In genomic region chr19:47021536-47022139, GRCh38 we compare ENCODE assay signal across 10 cellular contexts. TPM values are rescaled to one million over a fixed set of nuclear protein-coding genes. Genes with fewer than 3 reads are reported as not detected.
DNase-seq lines count a peak whose midpoint lies in the region; ATAC-seq, FAIRE-seq and TF ChIP-seq lines count a peak whose summit lies in the region.
"Had no signal": no experiment of that assay in that cellular context is flagged by ENCODE, and none has a peak within 500 bp of the region (broad histone marks: within the 10 kb centered on the region; RNA-seq: fewer than 3 reads in every experiment).

No MANE protein-coding gene starts in this region.

- H3K27me3 ChIP-seq in left ventricle myocardium inferior (ENCODE audit: low read depth) (peaks cover 79% of the 10 kb centered on the region), astrocyte (ENCODE audit: insufficient read depth, low read length) (peaks cover 39% of the 10 kb centered on the region)

- ATAC-seq in left cardiac atrium (no peak), GM21526 (IDR thresholded peaks at IDR 0.05; ENCODE audit: low FRiP score, unreplicated experiment) (no peak), GM21576 (IDR thresholded peaks at IDR 0.05; ENCODE audit: unreplicated experiment) (no peak)

- peaks cover 5% of the 10 kb centered on the region for H4K20me1 ChIP-seq in astrocyte (ENCODE audit: insufficient read depth, low read length)

- H3K4me3 Mint-ChIP-seq in astrocyte (ENCODE audit: unreplicated experiment) (no peak overlapping the region), endothelial cell (ENCODE audit: unreplicated experiment) (no peak overlapping the region)

- no peak overlapping the region for H3K27ac Mint-ChIP-seq in astrocyte (ENCODE audit: unreplicated experiment)
- H3K27ac Mint-ChIP-seq in endothelial cell (ENCODE audit: unreplicated experiment), result no peak overlapping the region

- DNase-seq in left ventricle myocardium inferior (no peak), left cardiac atrium (no peak), astrocyte (ENCODE audit: low read depth) (no peak), kidney (peak; percentile 56), dedifferentiated amniotic fluid mesenchymal stem cell (ENCODE audit: extremely low spot score) (no peak), endothelial cell (ENCODE audit: low spot score) (no peak)
- DNase-seq: COR-L47 had no signal

- H3K4me1 Mint-ChIP-seq in astrocyte (ENCODE audit: low read depth, unreplicated experiment), result peaks cover 1% of the 10 kb centered on the region
- H3K4me1 Mint-ChIP-seq in endothelial cell (ENCODE audit: unreplicated experiment), result no peaks in the 10 kb centered on the region

- peak overlapping the region; percentile 60 for H3K4me3 ChIP-seq in left ventricle myocardium inferior
- H3K4me3 ChIP-seq in astrocyte (ENCODE audit: insufficient read depth, low read depth, low read length), result no peak overlapping the region
- H3K4me3 ChIP-seq in kidney (ENCODE audit: low read length in 2 of 2), result no peak overlapping the region

- H3K27me3 Mint-ChIP-seq in astrocyte (ENCODE audit: low read depth, unreplicated experiment), result peaks cover 42% of the 10 kb centered on the region
- H3K27me3 Mint-ChIP-seq in endothelial cell (ENCODE audit: unreplicated experiment), result peaks cover 25% of the 10 kb centered on the region

- H3K36me3 Mint-ChIP-seq in astrocyte (ENCODE audit: low read depth, unreplicated experiment) (no peaks in the 10 kb centered on the region), endothelial cell (ENCODE audit: low read depth, unreplicated experiment) (no peaks in the 10 kb centered on the region)

- H3K9me3 Mint-ChIP-seq in astrocyte (ENCODE audit: unreplicated experiment), result no peaks in the 10 kb centered on the region
- H3K9me3 Mint-ChIP-seq in endothelial cell (ENCODE audit: unreplicated experiment), result no peaks in the 10 kb centered on the region

- no peak for FAIRE-seq in astrocyte (lab: Jason Lieb, UNC)
- no peak for FAIRE-seq in kidney (lab: Jason Lieb, UNC)

- H3K4me2 ChIP-seq in astrocyte (ENCODE audit: low read length), result peak overlapping the region; percentile 76
- H3K4me2 ChIP-seq: KMS-11 had no signal

- intact Hi-C loops in left ventricle myocardium inferior (cut with micrococcal nuclease), result no loop called here
- intact Hi-C loops in left cardiac atrium (cut with DNase I), result no loop called here
- intact Hi-C loops in kidney (cut with DNase I), result no loop called here

- H3K9me3 ChIP-seq in left ventricle myocardium inferior (replicated peaks) (no peaks in the 10 kb centered on the region), astrocyte (ENCODE audit: insufficient read depth, low read depth, low read length) (no peaks in the 10 kb centered on the region), kidney (ENCODE audit: control insufficient read depth in 1 of 2, low read length in 2 of 2) (no peaks in the 10 kb centered on the region)

- no peak overlapping the region for H2AFZ ChIP-seq in astrocyte (ENCODE audit: low read depth, low read length)

- H3K79me2 ChIP-seq in astrocyte (ENCODE audit: insufficient read depth, low read length), result no peaks in the 10 kb centered on the region

- peaks cover 35% of the 10 kb centered on the region for H3K4me1 ChIP-seq in left ventricle myocardium inferior
- peaks cover 8% of the 10 kb centered on the region for H3K4me1 ChIP-seq in astrocyte (ENCODE audit: insufficient read depth, low read length)
- H3K4me1 ChIP-seq in kidney (ENCODE audit: control insufficient read depth in 1 of 2, insufficient read depth in 1 of 2, low read depth in 1 of 2, low read length in 2 of 2), result peaks cover 0 to 9% of the 10 kb centered on the region in 2 donors

- no peak overlapping the region for H3K9ac ChIP-seq in astrocyte (ENCODE audit: low read length)
- H3K9ac ChIP-seq in kidney (ENCODE audit: low read length in 2 of 2), result no peak overlapping the region
- H3K9ac ChIP-seq: KMS-11 had no signal

- TF ChIP-seq CTCF in left ventricle myocardium inferior (IDR thresholded peaks at IDR 0.05; ENCODE audit: borderline replicate concordance), result no peak
- no peak for TF ChIP-seq CTCF in astrocyte (IDR thresholded peaks at IDR 0.05; ENCODE audit: insufficient read depth, low read depth, low read length)
- no peak for TF ChIP-seq CTCF in kidney (IDR thresholded peaks at IDR 0.05; ENCODE audit: borderline replicate concordance, extremely low read depth, insufficient read depth)
- no peak for TF ChIP-seq CTCF in endothelial cell (IDR thresholded peaks at IDR 0.05; ENCODE audit: unreplicated experiment)

- H3K36me3 ChIP-seq in left ventricle myocardium inferior, result no peaks in the 10 kb centered on the region
- H3K36me3 ChIP-seq in astrocyte (ENCODE audit: insufficient read depth, low read length), result no peaks in the 10 kb centered on the region
- no peaks in the 10 kb centered on the region for H3K36me3 ChIP-seq in kidney (ENCODE audit: control insufficient read depth in 1 of 2, insufficient read depth in 2 of 2, low read length in 2 of 2)

- no peak overlapping the region for H3K27ac ChIP-seq in left ventricle myocardium inferior (replicated peaks)
- H3K27ac ChIP-seq in astrocyte (ENCODE audit: low read depth, low read length), result no peak overlapping the region
- H3K27ac ChIP-seq in kidney (ENCODE audit: low read depth in 2 of 2, low read length in 2 of 2), result no peak overlapping the region
- H3K27ac ChIP-seq: KMS-11 had no signal

RNA-seq across cellular contexts. Expression of gene NPAS1, which starts 2.0 kb away (rescaled TPM):
- total RNA-seq in left ventricle myocardium inferior, result not detected
- total RNA-seq in left cardiac atrium, result 1 to 10 TPM in 1 of 2 donors, under 1 TPM in 1; 0.44 to 1.2 TPM
- 2.5 and 3.6 TPM in 2 replicates for total RNA-seq in astrocyte
- 0.38 TPM for total RNA-seq in kidney
- 1.7 TPM for polyA plus RNA-seq in kidney (ENCODE audit: insufficient read depth, low read depth, low replicate concordance)
- 1.0 TPM for total RNA-seq in endothelial cell (ENCODE audit: unreplicated experiment)

RNA-seq across cellular contexts. Expression of gene TMEM160, which starts 26.8 kb away (rescaled TPM):
- 27.1 TPM for total RNA-seq in left ventricle myocardium inferior
- total RNA-seq in left cardiac atrium, result 10 to 100 TPM; 30.6 to 35.8 TPM
- 36.5 and 39.9 TPM in 2 replicates for total RNA-seq in astrocyte
- total RNA-seq in kidney, result 34.1 TPM
- 57.9 TPM for polyA plus RNA-seq in kidney (ENCODE audit: insufficient read depth, low read depth, low replicate concordance)
- 46.7 TPM for total RNA-seq in endothelial cell (ENCODE audit: unreplicated experiment)
